In the genomic region with DNA sequence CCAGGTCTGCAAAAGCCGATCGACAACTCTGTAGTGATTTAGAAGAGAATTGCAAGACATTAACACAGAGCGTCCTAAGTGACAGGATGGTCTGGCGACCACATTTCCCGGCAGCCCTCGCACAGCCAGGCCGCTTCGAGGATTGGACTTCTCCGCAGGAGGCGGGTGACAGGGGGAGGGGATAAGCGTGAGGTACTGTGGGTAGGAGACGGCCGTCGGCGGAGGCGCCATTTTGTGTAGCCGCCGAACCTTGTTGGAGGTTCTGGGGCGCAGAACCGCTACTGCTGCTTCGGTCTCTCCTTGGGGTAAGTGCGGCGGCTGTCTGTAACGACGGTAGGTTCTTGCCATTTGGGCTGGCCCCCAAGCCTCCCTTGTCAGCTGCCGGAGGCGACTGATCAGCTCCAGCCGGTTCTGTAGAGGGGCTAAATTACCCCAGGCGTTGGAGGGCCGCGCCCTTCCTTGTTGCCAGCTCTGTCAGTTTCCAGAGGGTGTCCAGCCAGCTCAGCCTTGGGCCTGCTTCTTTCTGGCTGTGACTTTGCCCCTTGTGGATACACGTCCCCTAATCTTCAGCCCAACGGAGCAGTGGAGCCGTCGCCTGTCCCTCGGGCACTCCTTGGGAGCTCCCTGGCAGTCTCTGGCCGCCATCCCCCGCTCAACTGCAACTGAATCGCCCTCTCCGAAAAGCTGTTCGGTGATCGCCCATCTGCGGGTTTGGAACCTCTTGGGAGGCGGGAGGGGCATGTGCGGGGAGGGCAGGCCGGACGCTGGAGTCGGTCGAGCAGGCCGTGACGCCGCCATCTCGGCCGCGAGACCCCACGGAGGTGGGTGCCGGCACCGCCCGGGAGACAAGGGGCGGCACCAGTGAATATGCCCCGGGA, we compare ENCODE assay signal across 8 cellular contexts. TPM values are rescaled to one million over a fixed set of nuclear protein-coding genes. Genes with fewer than 3 reads are reported as not detected.
DNase-seq lines count a peak whose midpoint lies in the region; ATAC-seq and TF ChIP-seq lines count a peak whose summit lies in the region.

RBM5 (plus strand) TSS at position 195 of the 878 bp plus-strand sequence. CDS start 1,516 bp downstream, outside the sequence.

- H3K36me3 ChIP-seq in lung (ENCODE audit: control insufficient read depth in 2 of 2, insufficient read depth in 2 of 2, low read length in 2 of 2), result peaks cover 19 to 24% of the 10 kb centered on the region in 2 donors

- H3K4me1 Mint-ChIP-seq in CD4-positive, alpha-beta T cell (ENCODE audit: low read depth), result peaks cover 37% of the 10 kb centered on the region

- H3K27ac ChIP-seq in CD4-positive, alpha-beta T cell (ENCODE audit: low read depth, low read length), result peak within 1 kb of the TSS; percentile 88
- H3K27ac ChIP-seq in lung (ENCODE audit: low read depth in 1 of 2, low read length in 1 of 2), result peak within 1 kb of the TSS; percentile 96

- H3K36me3 Mint-ChIP-seq in CD4-positive, alpha-beta T cell (ENCODE audit: low read depth), result peaks cover 53% of the 10 kb centered on the region

- intact Hi-C loops in CD4-positive, alpha-beta T cell (cut with DNase I, micrococcal nuclease), result loop anchor here (1.0 to 10.0 kb wide), 3 partner anchors 149 to 287 kb away; partner anchors contain the start of genes INKA1 (in 1 of the 2) and RBM6 (in 1 of the 2)

- peak; percentile 83 to 91 (median 88) for DNase-seq in CD4-positive, alpha-beta T cell
- DNase-seq in HPDE6-E6E7 (ENCODE audit: extremely low spot score) (peak; percentile 78), lung (ENCODE audit: low spot score) (peak; percentile 94)
- DNase-seq in NK-92 treated with Interleukin-12 subunit alpha and Interleukin-12 subunit beta, amount 100 ng/mL, for 24 hours (lab: John Stamatoyannopoulos, UW), result peak; percentile 84
- DNase-seq in activated CD8-positive, alpha-beta memory T cell treated with anti-CD3 and anti-CD28 coated beads for 24 hours, result peak; percentile 92
- peak; percentile 80 for DNase-seq in effector CD8-positive, alpha-beta T cell (lab: John Stamatoyannopoulos, UW)
- DNase-seq in stimulated activated CD4-positive, alpha-beta T cell treated with anti-CD3 and anti-CD28 coated beads, TNF-alpha, amount 100 ng/mL, for 4 hours (ENCODE audit: low read depth in 3 of 3), result peak; percentile 81 to 84 (median 83)

- no peaks in the 10 kb centered on the region for H3K9me3 ChIP-seq in CD4-positive, alpha-beta T cell (ENCODE audit: control insufficient read depth, low read length)
- H3K9me3 ChIP-seq in lung (ENCODE audit: control insufficient read depth in 2 of 2, insufficient read depth in 1 of 2, low read length in 1 of 2), result no peaks in the 10 kb centered on the region

- no peak for TF ChIP-seq CTCF in CD4-positive, alpha-beta T cell (IDR thresholded peaks at IDR 0.05)
- no peak for TF ChIP-seq CTCF in lung (IDR thresholded peaks at IDR 0.05; ENCODE audit: control extremely low read depth, extremely low read depth)

- CTCF ChIA-PET in CD4-positive, alpha-beta T cell (lab: Charles Lee), result no interaction called here

- no peaks in the 10 kb centered on the region for H3K27me3 ChIP-seq in CD4-positive, alpha-beta T cell (ENCODE audit: control insufficient read depth, insufficient read depth, low read length)
- H3K27me3 ChIP-seq in lung (ENCODE audit: control insufficient read depth, insufficient read depth), result no peaks in the 10 kb centered on the region

- H3K4me3 Mint-ChIP-seq in CD4-positive, alpha-beta T cell, result peak within 1 kb of the TSS; percentile 97

- peak; percentile 99 for ATAC-seq in CD4-positive, alpha-beta T cell (ENCODE audit: poor library complexity)
- peak; percentile 99 for ATAC-seq in GM19455 (IDR thresholded peaks at IDR 0.05; ENCODE audit: unreplicated experiment)
- ATAC-seq in lung (ENCODE audit: insufficient read depth, low FRiP score), result peak; percentile 100

- H3K27me3 Mint-ChIP-seq in CD4-positive, alpha-beta T cell, result no peaks in the 10 kb centered on the region

- H3K27ac Mint-ChIP-seq in CD4-positive, alpha-beta T cell, result peak within 1 kb of the TSS; percentile 99

- peak within 1 kb of the TSS; percentile 85 for H3K4me3 ChIP-seq in lung

- H3K9me3 Mint-ChIP-seq in CD4-positive, alpha-beta T cell, result no peaks in the 10 kb centered on the region

- H3K4me1 ChIP-seq in lung (ENCODE audit: control insufficient read depth in 2 of 2, insufficient read depth in 2 of 2, low read length in 2 of 2), result peaks cover 0 to 4% of the 10 kb centered on the region in 2 donors

- POLR2A ChIA-PET in CD4-positive, alpha-beta T cell (lab: Charles Lee), result interaction anchor here (0.8 to 1.9 kb wide), 12 partner anchors 12 to 996 kb away, joined by 3 to 10 read pairs (median 3); partner anchors contain the start of genes HYAL3, IFRD2, INKA1 and IP6K1

- 0 to 1% methylated on average over 61 of the region's 61 CpGs for WGBS in lung, 2 donors

RNA-seq across cellular contexts. Expression of gene RBM5, which starts in this region (rescaled TPM):
- total RNA-seq in CD4-positive, alpha-beta T cell, result 100 to 1,000 TPM; 324 to 330 TPM
- total RNA-seq in lung, result 100 to 1,000 TPM; 115 to 380 TPM
- polyA plus RNA-seq in lung, result 10 to 100 TPM; 71.4 to 74.3 TPM

Comparison
In these comparisons a context has a peak if more than half of its experiments do, and no peak if none do; other contexts are left out.
1. Peak in every context shown above with its lines: DNase-seq, ATAC-seq, H3K4me3 ChIP-seq and H3K27ac ChIP-seq.